Comparison of ENCODE assay signal across 14 cellular contexts in the genomic region with DNA sequence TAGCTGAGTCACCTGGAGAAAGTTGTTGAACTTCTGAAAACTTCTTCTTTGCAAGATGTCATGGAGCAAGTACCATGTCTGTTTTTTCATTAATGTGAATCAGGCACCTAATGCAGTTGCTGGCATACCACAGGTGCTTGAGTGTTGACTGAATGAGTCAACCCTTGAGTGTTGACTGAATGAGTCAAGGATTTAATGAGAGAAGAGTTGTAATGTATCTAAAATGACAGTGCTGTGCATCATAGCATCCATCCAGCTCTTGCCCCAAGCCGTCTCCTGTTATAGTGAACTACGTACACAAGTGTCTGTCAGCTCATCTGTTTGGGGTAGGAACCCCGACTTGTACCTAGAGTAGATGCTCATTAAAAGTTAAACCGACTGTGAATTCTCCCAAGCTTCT.
DNase-seq lines count a peak whose midpoint lies in the region; ATAC-seq and TF ChIP-seq lines count a peak whose summit lies in the region.
"Had no signal": no experiment of that assay in that cellular context is flagged by ENCODE, and none has a peak within 500 bp of the region (broad histone marks: within the 10 kb centered on the region; RNA-seq: fewer than 3 reads in every experiment).

No MANE protein-coding gene starts in this region.

- H3K36me3 Mint-ChIP-seq in CD8-positive, alpha-beta T cell: no peaks in the 10 kb centered on the region
- H3K36me3 Mint-ChIP-seq: activated naive CD8-positive, alpha-beta T cell had no signal

- H3K27ac ChIP-seq in Panc1 (ENCODE audit: low read length) (no peak overlapping the region), epithelial cell of prostate (peak overlapping the region; percentile 23), SJCRH30 (no peak overlapping the region)
- H3K27ac ChIP-seq in CD8-positive, alpha-beta T cell (ENCODE audit: low read depth, low read length): no peak overlapping the region

- DNase-seq in stimulated activated naive CD8-positive, alpha-beta T cell treated with anti-CD3 and anti-CD28 coated beads, Interleukin-15, amount 100 ng/mL, for 72 hours: no peak
- no peak for DNase-seq in stimulated activated naive CD8-positive, alpha-beta T cell treated with anti-CD3 and anti-CD28 coated beads, Interleukin-15, Interleukin-2, amounts not matched to agents 100 U/mL and 50 U/mL, for 24 hours
- DNase-seq in Panc1 (ENCODE audit: low read depth, low spot score) (peak; percentile 91), epithelial cell of prostate (ENCODE audit: low read depth, low spot score) (peak; percentile 93), NCI-H146 (lab: John Stamatoyannopoulos, UW) (no peak), SJCRH30 (no peak)
- DNase-seq in CD8-positive, alpha-beta T cell: no peak
- DNase-seq: AML-193, DND-41, left cardiac atrium, NCI-H1092, NCI-H526 had no signal

- no peak overlapping the region for H3K4me3 Mint-ChIP-seq in stimulated activated naive CD8-positive, alpha-beta T cell treated with anti-CD3 and anti-CD28 coated beads, Interleukin-15, amount 100 ng/mL, for 72 hours
- no peak overlapping the region for H3K4me3 Mint-ChIP-seq in CD8-positive, alpha-beta T cell
- H3K4me3 Mint-ChIP-seq: activated naive CD8-positive, alpha-beta T cell had no signal

- CTCF ChIA-PET in Panc1 (lab: Charles Lee): no interaction called here
- CTCF ChIA-PET in CD8-positive, alpha-beta T cell (lab: Charles Lee): no interaction called here

- intact Hi-C loops in Panc1 (cut with micrococcal nuclease; ENCODE audit: unreplicated experiment): no loop called here
- intact Hi-C loops in CD8-positive, alpha-beta T cell (cut with DNase I, micrococcal nuclease): no loop called here

- H3K36me3 ChIP-seq in Panc1 (ENCODE audit: control insufficient read depth, insufficient read depth, low read length) (no peaks in the 10 kb centered on the region), SJCRH30 (peaks cover 32% of the 10 kb centered on the region)
- H3K36me3 ChIP-seq in CD8-positive, alpha-beta T cell (ENCODE audit: insufficient read depth, low read length): no peaks in the 10 kb centered on the region

- H3K4me1 Mint-ChIP-seq in stimulated activated naive CD8-positive, alpha-beta T cell treated with anti-CD3 and anti-CD28 coated beads, Interleukin-15, amount 100 ng/mL, for 72 hours: peaks cover 28% of the 10 kb centered on the region
- H3K4me1 Mint-ChIP-seq in CD8-positive, alpha-beta T cell (ENCODE audit: low read depth): peaks cover 14% of the 10 kb centered on the region

- POLR2A ChIA-PET in Panc1 (lab: Charles Lee): no interaction called here
- POLR2A ChIA-PET in CD8-positive, alpha-beta T cell (lab: Charles Lee): no interaction called here

- in situ Hi-C loops in Panc1 (cut with HindIII; ENCODE audit: low pct_unique_long_range_greater_than_20kb, low sequenced_read_pairs): no loop called here

- no peak overlapping the region for H3K27ac Mint-ChIP-seq in stimulated activated naive CD8-positive, alpha-beta T cell treated with anti-CD3 and anti-CD28 coated beads, Interleukin-15, amount 100 ng/mL, for 72 hours
- no peak overlapping the region for H3K27ac Mint-ChIP-seq in CD8-positive, alpha-beta T cell
- H3K27ac Mint-ChIP-seq: activated naive CD8-positive, alpha-beta T cell had no signal

- H3K9me3 Mint-ChIP-seq in stimulated activated naive CD8-positive, alpha-beta T cell treated with anti-CD3 and anti-CD28 coated beads, Interleukin-15, amount 100 ng/mL, for 72 hours: no peaks in the 10 kb centered on the region
- no peaks in the 10 kb centered on the region for H3K9me3 Mint-ChIP-seq in CD8-positive, alpha-beta T cell

- H3K4me3 ChIP-seq in Panc1 (ENCODE audit: low read depth in 2 of 2, low read length in 2 of 2): no peak overlapping the region
- no peak overlapping the region for H3K4me3 ChIP-seq in CD8-positive, alpha-beta T cell (ENCODE audit: low read depth, low read length)
- no peak overlapping the region for H3K4me3 ChIP-seq in SJCRH30

- H3K27me3 ChIP-seq in Panc1 (ENCODE audit: control insufficient read depth, insufficient read depth, low read length): no peaks in the 10 kb centered on the region
- no peaks in the 10 kb centered on the region for H3K27me3 ChIP-seq in CD8-positive, alpha-beta T cell (ENCODE audit: insufficient read depth, low read length)
- no peaks in the 10 kb centered on the region for H3K27me3 ChIP-seq in SJCRH30

- peaks cover 34% of the 10 kb centered on the region for H3K4me1 ChIP-seq in Panc1 (ENCODE audit: control insufficient read depth, insufficient read depth, low read length)
- H3K4me1 ChIP-seq in CD8-positive, alpha-beta T cell (ENCODE audit: insufficient read depth, low read length): peaks cover 9% of the 10 kb centered on the region
- H3K4me1 ChIP-seq in SJCRH30: peaks cover 3% of the 10 kb centered on the region

- H3K9me3 ChIP-seq in Panc1 (ENCODE audit: control insufficient read depth, insufficient read depth, low read depth, low read length) (no peaks in the 10 kb centered on the region), SJCRH30 (replicated peaks) (no peaks in the 10 kb centered on the region)
- no peaks in the 10 kb centered on the region for H3K9me3 ChIP-seq in CD8-positive, alpha-beta T cell (ENCODE audit: low read length)

- ATAC-seq in stimulated activated naive CD8-positive, alpha-beta T cell treated with anti-CD3 and anti-CD28 coated beads, Interleukin-15, amount 100 ng/mL, for 72 hours: peak; percentile 39
- no peak for ATAC-seq in stimulated activated naive CD8-positive, alpha-beta T cell treated with anti-CD3 and anti-CD28 coated beads, Interleukin-15, Interleukin-2, amounts not matched to agents 100 U/mL and 50 U/mL, for 24 hours
- ATAC-seq in Panc1: peak; percentile 75
- ATAC-seq in CD8-positive, alpha-beta T cell: no peak
- ATAC-seq in HG03159 (IDR thresholded peaks at IDR 0.05; ENCODE audit: unreplicated experiment): no peak
- ATAC-seq: left cardiac atrium had no signal

- no peak for TF ChIP-seq CTCF in Panc1 (IDR thresholded peaks at IDR 0.05)
- TF ChIP-seq CTCF in CD8-positive, alpha-beta T cell (IDR thresholded peaks at IDR 0.05): no peak

- H3K27me3 Mint-ChIP-seq in stimulated activated naive CD8-positive, alpha-beta T cell treated with anti-CD3 and anti-CD28 coated beads, Interleukin-15, amount 100 ng/mL, for 72 hours: no peaks in the 10 kb centered on the region
- no peaks in the 10 kb centered on the region for H3K27me3 Mint-ChIP-seq in CD8-positive, alpha-beta T cell (ENCODE audit: low read depth)

- no TSS peak for BruUV-seq in Panc1 (replicated peaks; lab: Mats Ljungman, UMichigan)

Comparison
In these comparisons a context has a peak if more than half of its experiments do, and no peak if none do; other contexts are left out.
1. ATAC-seq: peak in stimulated activated naive CD8-positive, alpha-beta T cell treated with anti-CD3 and anti-CD28 coated beads, Interleukin-15, amount 100 ng/mL, for 72 hours (single experiment) and Panc1 (single experiment); none in stimulated activated naive CD8-positive, alpha-beta T cell treated with anti-CD3 and anti-CD28 coated beads, Interleukin-15, Interleukin-2, amounts not matched to agents 100 U/mL and 50 U/mL, for 24 hours (single experiment), CD8-positive, alpha-beta T cell (single experiment) and HG03159 (single experiment).
2. DNase-seq: peak in Panc1 (single experiment) and epithelial cell of prostate (single experiment); none in stimulated activated naive CD8-positive, alpha-beta T cell treated with anti-CD3 and anti-CD28 coated beads, Interleukin-15, amount 100 ng/mL, for 72 hours (0 of 2), stimulated activated naive CD8-positive, alpha-beta T cell treated with anti-CD3 and anti-CD28 coated beads, Interleukin-15, Interleukin-2, amounts not matched to agents 100 U/mL and 50 U/mL, for 24 hours (single experiment), NCI-H146 (single experiment), CD8-positive, alpha-beta T cell (0 of 7) and SJCRH30 (0 of 2).